ENCODE assay signal across 11 cellular contexts in genomic region chr1:16939386-16940180, GRCh38. TPM values are rescaled to one million over a fixed set of nuclear protein-coding genes. Genes with fewer than 3 reads are reported as not detected.
DNase-seq lines count a peak whose midpoint lies in the region; ATAC-seq, FAIRE-seq and TF ChIP-seq lines count a peak whose summit lies in the region.
"Not testable (repeated sequence)": the region's sequence is repeated elsewhere in the genome, so short reads cannot be mapped to it uniquely, and the experiment has no call there.
"Had no signal": no experiment of that assay in that cellular context is flagged by ENCODE, and none has a peak within 500 bp of the region (broad histone marks: within the 10 kb centered on the region; RNA-seq: fewer than 3 reads in every experiment).

No MANE protein-coding gene starts in this region.

- peak; percentile 27 for DNase-seq in DMS114 treated with DMSO at 0.1 percent for 48 hours (lab: John Stamatoyannopoulos, UW; ENCODE audit: unreplicated experiment)
- DNase-seq in bronchial epithelial cell (ENCODE audit: low read depth); HepG2 (ENCODE audit: low spot score); stimulated activated naive CD8-positive, alpha-beta T cell treated with anti-CD3 and anti-CD28 coated beads, Interleukin-15, Interleukin-2, amounts not matched to agents 100 U/mL and 50 U/mL, for 24 hours: not testable (repeated sequence)
- DNase-seq in glutamatergic neuron = peak; percentile 57
- DNase-seq in neural progenitor cell (ENCODE audit: low spot score) = peak; percentile 31

- not testable (repeated sequence) for H3K9me3 Mint-ChIP-seq in glutamatergic neuron (ENCODE audit: unreplicated experiment); neural progenitor cell

- not testable (repeated sequence) for H3K27ac Mint-ChIP-seq in glutamatergic neuron (ENCODE audit: unreplicated experiment)
- peak overlapping the region; percentile 95 for H3K27ac Mint-ChIP-seq in neural progenitor cell

- not testable (repeated sequence) for TF ChIP-seq POLR2A in HepG2 (IDR thresholded peaks at IDR 0.05; ENCODE audit: insufficient read depth in 1 of 2, low read depth in 2 of 2, low read length in 2 of 2)

- intact Hi-C loops in HepG2 (cut with micrococcal nuclease; ENCODE audit: unreplicated experiment) = not testable (repeated sequence)

- peak; percentile 95 for FAIRE-seq in bronchial epithelial cell (lab: Jason Lieb, UNC)
- not testable (repeated sequence) for FAIRE-seq in HepG2 (lab: Jason Lieb, UNC)

- peak overlapping the region; percentile 72 for H3K27ac ChIP-seq in HUES48 (ENCODE audit: low read depth, low read length)
- H3K27ac ChIP-seq in HepG2 (ENCODE audit: extremely low read length, insufficient read depth, low read length); neural progenitor cell: not testable (repeated sequence)

- BruUV-seq in HepG2 (replicated peaks; lab: Mats Ljungman, UMichigan) = not testable (repeated sequence)

- in situ Hi-C loops in HepG2 (cut with HindIII; ENCODE audit: extremely low pct_ligation_motif_present, low pct_unique_long_range_greater_than_20kb) = not testable (repeated sequence)

- H3K4me1 ChIP-seq in HUES48 (ENCODE audit: control insufficient read depth, insufficient read depth, low read length); HepG2 (ENCODE audit: insufficient read depth, low read length); neural progenitor cell: not testable (repeated sequence)

- not testable (repeated sequence) for TF ChIP-seq EP300 in HepG2 (IDR thresholded peaks at IDR 0.05; ENCODE audit: low read depth in 2 of 2, low read length in 2 of 2); HepG2 (CRISPR knock-in tag; IDR thresholded peaks at IDR 0.05; ENCODE audit: borderline replicate concordance)

- H3K4me2 ChIP-seq in HepG2 (ENCODE audit: low read depth, low read length) = not testable (repeated sequence)
- H3K4me2 ChIP-seq in neural progenitor cell = peak overlapping the region; percentile 60

- not testable (repeated sequence) for H3K27me3 ChIP-seq in HUES48 (ENCODE audit: control insufficient read depth, insufficient read depth, low read length); bronchial epithelial cell (ENCODE audit: control insufficient read depth, insufficient read depth, low read length); HepG2 (ENCODE audit: control insufficient read depth in 1 of 2, insufficient read depth in 2 of 2, low read length in 2 of 2); neural progenitor cell

- H4K20me1 ChIP-seq in HepG2 (ENCODE audit: insufficient read depth, low read length); neural progenitor cell (ENCODE audit: low read depth): not testable (repeated sequence)

- not testable (repeated sequence) for H3K4me3 Mint-ChIP-seq in glutamatergic neuron (ENCODE audit: unreplicated experiment); neural progenitor cell

- POLR2A ChIA-PET in HepG2 (lab: Yijun Ruan, JAX) = not testable (repeated sequence)

- not testable (repeated sequence) for TF ChIP-seq CTCF in bronchial epithelial cell (IDR thresholded peaks at IDR 0.05; ENCODE audit: insufficient read depth, low read length, severe bottlenecking); glutamatergic neuron (IDR thresholded peaks at IDR 0.05; ENCODE audit: partially characterized antibody, unreplicated experiment); HepG2 (CRISPR knock-in tag; IDR thresholded peaks at IDR 0.05); neural progenitor cell (IDR thresholded peaks at IDR 0.05)

- not testable (repeated sequence) for H2AFZ ChIP-seq in HepG2 (ENCODE audit: low read length); neural progenitor cell (replicated peaks)

- H3K4me3 ChIP-seq in HUES48 (ENCODE audit: low read depth, low read length); bronchial epithelial cell (ENCODE audit: low read depth, low read length); HepG2 (replicated peaks in 1 of 3; ENCODE audit: insufficient read depth in 1 of 3, low read depth in 2 of 3, low read length in 3 of 3): not testable (repeated sequence)
- peak overlapping the region; percentile 27 for H3K4me3 ChIP-seq in neural progenitor cell

- H3K9me3 ChIP-seq in HUES48 (ENCODE audit: control insufficient read depth, insufficient read depth, low read length); HepG2 (ENCODE audit: low read length); neural progenitor cell (ENCODE audit: low read depth): not testable (repeated sequence)

- H3K36me3 Mint-ChIP-seq in glutamatergic neuron (ENCODE audit: unreplicated experiment) = not testable (repeated sequence)
- H3K36me3 Mint-ChIP-seq in neural progenitor cell = peaks cover 13% of the 10 kb centered on the region

- H3K79me2 ChIP-seq in HepG2 (ENCODE audit: insufficient read depth, low read length); neural progenitor cell (ENCODE audit: low read depth): not testable (repeated sequence)

- H3K36me3 ChIP-seq in HUES48 (ENCODE audit: control insufficient read depth, insufficient read depth, low read length) = peaks cover 67% of the 10 kb centered on the region
- peaks cover 12% of the 10 kb centered on the region for H3K36me3 ChIP-seq in bronchial epithelial cell (ENCODE audit: control insufficient read depth, insufficient read depth, low read length)
- not testable (repeated sequence) for H3K36me3 ChIP-seq in HepG2 (replicated peaks in 1 of 2; ENCODE audit: control insufficient read depth in 1 of 2, insufficient read depth in 2 of 2, low read length in 2 of 2); neural progenitor cell

- H3K4me1 Mint-ChIP-seq in glutamatergic neuron (ENCODE audit: low read depth, unreplicated experiment); neural progenitor cell: not testable (repeated sequence)

- ATAC-seq in SK-N-SH treated with all-trans-retinoic acid at 6 μM for 48 hours (peak; percentile 67), HepG2 (peak; percentile 45; the same call in 2 of the 3 replicates)
- peak; percentile 16 for ATAC-seq in stimulated activated naive CD8-positive, alpha-beta T cell treated with anti-CD3 and anti-CD28 coated beads, Interleukin-15, Interleukin-2, amounts not matched to agents 100 U/mL and 50 U/mL, for 24 hours

- TF ChIP-seq RAD21 in HepG2 (CRISPR knock-in tag; IDR thresholded peaks at IDR 0.05) = not testable (repeated sequence)

- not testable (repeated sequence) for H3K9ac ChIP-seq in HUES48 (ENCODE audit: low read depth, low read length); HepG2 (ENCODE audit: insufficient read depth, low read depth, low read length); neural progenitor cell

- H3K27me3 Mint-ChIP-seq in glutamatergic neuron (ENCODE audit: unreplicated experiment); neural progenitor cell (ENCODE audit: insufficient read depth, low read depth): not testable (repeated sequence)

- CTCF ChIA-PET in HepG2 (lab: Yijun Ruan, JAX; ENCODE audit: low intra/inter-chr PET ratio, low total read pairs) = not testable (repeated sequence)

- not testable (repeated sequence) for H3F3A ChIP-seq in neural progenitor cell (ENCODE audit: low read depth)

- 97% methylated on average over 27 of the region's 32 CpGs for WGBS in HepG2 (ENCODE audit: low lambda C conversion rate)

RNA-seq across cellular contexts. Expression of gene CROCC, which starts 17.9 kb away (rescaled TPM):
- 16.4 and 20.3 TPM in 2 replicates for total RNA-seq in bronchial epithelial cell
- total RNA-seq in glutamatergic neuron (ENCODE audit: unreplicated experiment) = 50.9 TPM
- 2.6 and 7.8 TPM in 2 replicates for total RNA-seq in HepG2 (2016; rRNA removed; fragmentation: Illumina TruSeq; extraction: Trizol)
- 3.6 and 4.0 TPM in 2 replicates for total RNA-seq in HepG2 (2016; cell fraction: cytosol; rRNA removed; fragmentation: Illumina TruSeq; extraction: Trizol; ENCODE audit: low read depth)
- total RNA-seq in HepG2 (2016; cell fraction: insoluble cytoplasmic fraction; rRNA removed; fragmentation: Illumina TruSeq; extraction: Trizol) = 2.9 and 8.4 TPM in 2 replicates
- total RNA-seq in HepG2 (2016; cell fraction: membrane; rRNA removed; fragmentation: Illumina TruSeq; extraction: Trizol) = 2.6 and 3.1 TPM in 2 replicates
- total RNA-seq in HepG2 (2016; cell fraction: nucleus; rRNA removed; fragmentation: Illumina TruSeq; extraction: Trizol) = 8.6 and 11.9 TPM in 2 replicates
- polyA plus RNA-seq in HepG2 (2011; rRNA removed) = 15.5 and 16.6 TPM in 2 replicates
- polyA plus RNA-seq in HepG2 (2011; cell fraction: cytosol; rRNA removed) = 3.4 and 5.7 TPM in 2 replicates
- polyA plus RNA-seq in HepG2 (2011; cell fraction: nucleus; rRNA removed) = 81.7 and 94.3 TPM in 2 replicates
- polyA plus RNA-seq in HepG2 (2012) = 6.3 and 6.8 TPM in 2 replicates
- 0.84 and 0.97 TPM in 2 replicates for polyA plus RNA-seq in HepG2 (2016; cell fraction: cytosol; fragmentation: Illumina TruSeq; extraction: Trizol; ENCODE audit: low read depth)
- 2.3 and 2.7 TPM in 2 replicates for polyA plus RNA-seq in HepG2 (2016; cell fraction: insoluble cytoplasmic fraction; fragmentation: Illumina TruSeq; extraction: Trizol; ENCODE audit: low read depth)
- polyA plus RNA-seq in HepG2 (2016; cell fraction: membrane; fragmentation: Illumina TruSeq; extraction: Trizol; ENCODE audit: low read depth) = 1.2 and 1.7 TPM in 2 replicates
- polyA plus RNA-seq in HepG2 (2016; cell fraction: nucleus; fragmentation: Illumina TruSeq; extraction: Trizol; ENCODE audit: insufficient read depth, low read depth) = 42.1 and 44.2 TPM in 2 replicates
- polyA minus RNA-seq in HepG2 (2011; rRNA and poly(A)+ RNA removed; ENCODE audit: low replicate concordance) = 18.9 and 23.5 TPM in 2 replicates
- polyA minus RNA-seq in HepG2 (2011; cell fraction: cytosol; rRNA and poly(A)+ RNA removed) = 3.0 and 3.3 TPM in 2 replicates
- 22.1 and 23.3 TPM in 2 replicates for polyA minus RNA-seq in HepG2 (2011; cell fraction: nucleus; rRNA and poly(A)+ RNA removed)
- 15.2 and 76.7 TPM in 2 replicates for total RNA-seq in neural progenitor cell (ENCODE audit: low replicate concordance)

RNA-seq across cellular contexts. Expression of gene MFAP2, which starts 40.8 kb away (rescaled TPM):
- total RNA-seq in bronchial epithelial cell = 7.9 and 23.3 TPM in 2 replicates
- total RNA-seq in glutamatergic neuron (ENCODE audit: unreplicated experiment) = 2.1 TPM
- total RNA-seq in HepG2 (2016; rRNA removed; fragmentation: Illumina TruSeq; extraction: Trizol) = 0.21 and 1.1 TPM in 2 replicates
- 0.40 and 0.62 TPM in 2 replicates for total RNA-seq in HepG2 (2016; cell fraction: cytosol; rRNA removed; fragmentation: Illumina TruSeq; extraction: Trizol; ENCODE audit: low read depth)
- total RNA-seq in HepG2 (2016; cell fraction: insoluble cytoplasmic fraction; rRNA removed; fragmentation: Illumina TruSeq; extraction: Trizol) = 0.27 and 0.93 TPM in 2 replicates
- total RNA-seq in HepG2 (2016; cell fraction: membrane; rRNA removed; fragmentation: Illumina TruSeq; extraction: Trizol) = 0.37 and 0.38 TPM in 2 replicates
- total RNA-seq in HepG2 (2016; cell fraction: nucleus; rRNA removed; fragmentation: Illumina TruSeq; extraction: Trizol) = 0.66 and 1.8 TPM in 2 replicates
- 1.4 and 2.1 TPM in 2 replicates for polyA plus RNA-seq in HepG2 (2011; rRNA removed)
- polyA plus RNA-seq in HepG2 (2011; cell fraction: cytosol; rRNA removed) = 1.5 and 1.8 TPM in 2 replicates
- 3.8 and 4.2 TPM in 2 replicates for polyA plus RNA-seq in HepG2 (2011; cell fraction: nucleus; rRNA removed)
- polyA plus RNA-seq in HepG2 (2012) = 1.1 and 1.6 TPM in 2 replicates
- 1.2 and 1.3 TPM in 2 replicates for polyA plus RNA-seq in HepG2 (2016; cell fraction: cytosol; fragmentation: Illumina TruSeq; extraction: Trizol; ENCODE audit: low read depth)
- 0.25 and 0.36 TPM in 2 replicates for polyA plus RNA-seq in HepG2 (2016; cell fraction: insoluble cytoplasmic fraction; fragmentation: Illumina TruSeq; extraction: Trizol; ENCODE audit: low read depth)
- 0.59 and 0.74 TPM in 2 replicates for polyA plus RNA-seq in HepG2 (2016; cell fraction: membrane; fragmentation: Illumina TruSeq; extraction: Trizol; ENCODE audit: low read depth)
- polyA plus RNA-seq in HepG2 (2016; cell fraction: nucleus; fragmentation: Illumina TruSeq; extraction: Trizol; ENCODE audit: insufficient read depth, low read depth) = 1.4 and 2.5 TPM in 2 replicates
- polyA minus RNA-seq in HepG2 (2011; rRNA and poly(A)+ RNA removed; ENCODE audit: low replicate concordance) = 1.7 TPM in 1 of 2 replicates, not detected in the other
- polyA minus RNA-seq in HepG2 (2011; cell fraction: cytosol; rRNA and poly(A)+ RNA removed) = 0.62 TPM in 1 of 2 replicates, not detected in the other
- polyA minus RNA-seq in HepG2 (2011; cell fraction: nucleus; rRNA and poly(A)+ RNA removed) = 1.4 TPM in 1 of 2 replicates, not detected in the other
- 68.8 and 160 TPM in 2 replicates for total RNA-seq in neural progenitor cell (ENCODE audit: low replicate concordance)
- total RNA-seq: CD4-positive, alpha-beta memory T cell; OCI-LY7 had no signal
- polyA plus RNA-seq: CD4-positive, alpha-beta memory T cell had no signal

RNA-seq across cellular contexts. Expression of gene RNU1-2, which starts 43.8 kb away (rescaled TPM):
- 2,323 and 5,262 TPM in 2 replicates for total RNA-seq in bronchial epithelial cell
- total RNA-seq in glutamatergic neuron (ENCODE audit: unreplicated experiment) = 3,598 TPM
- total RNA-seq in HepG2 (2016; rRNA removed; fragmentation: Illumina TruSeq; extraction: Trizol) = 859 and 11,018 TPM in 2 replicates
- total RNA-seq in HepG2 (2016; cell fraction: cytosol; rRNA removed; fragmentation: Illumina TruSeq; extraction: Trizol; ENCODE audit: low read depth) = 16,281 and 17,236 TPM in 2 replicates
- total RNA-seq in HepG2 (2016; cell fraction: insoluble cytoplasmic fraction; rRNA removed; fragmentation: Illumina TruSeq; extraction: Trizol) = 1,309 and 10,613 TPM in 2 replicates
- total RNA-seq in HepG2 (2016; cell fraction: membrane; rRNA removed; fragmentation: Illumina TruSeq; extraction: Trizol) = 2,848 and 3,475 TPM in 2 replicates
- total RNA-seq in HepG2 (2016; cell fraction: nucleus; rRNA removed; fragmentation: Illumina TruSeq; extraction: Trizol) = 52,466 and 64,417 TPM in 2 replicates
- polyA plus RNA-seq in HepG2 (2011; rRNA removed) = under 0.01 TPM in 2 replicates
- under 0.01 TPM in 2 replicates for polyA plus RNA-seq in HepG2 (2011; cell fraction: cytosol; rRNA removed)
- under 0.01 TPM in 2 replicates for polyA plus RNA-seq in HepG2 (2011; cell fraction: nucleus; rRNA removed)
- 78.2 TPM in 1 of 2 replicates, not detected in the other for polyA plus RNA-seq in HepG2 (2012)
- polyA plus RNA-seq in HepG2 (2016; cell fraction: cytosol; fragmentation: Illumina TruSeq; extraction: Trizol; ENCODE audit: low read depth) = 27.3 and 44.4 TPM in 2 replicates
- not detected in 2 replicates for polyA plus RNA-seq in HepG2 (2016; cell fraction: insoluble cytoplasmic fraction; fragmentation: Illumina TruSeq; extraction: Trizol; ENCODE audit: low read depth)
- polyA plus RNA-seq in HepG2 (2016; cell fraction: membrane; fragmentation: Illumina TruSeq; extraction: Trizol; ENCODE audit: low read depth) = not detected in 2 replicates
- 32.8 TPM in 1 of 2 replicates, not detected in the other for polyA plus RNA-seq in HepG2 (2016; cell fraction: nucleus; fragmentation: Illumina TruSeq; extraction: Trizol; ENCODE audit: insufficient read depth, low read depth)
- 12,820 and 15,604 TPM in 2 replicates for polyA minus RNA-seq in HepG2 (2011; rRNA and poly(A)+ RNA removed; ENCODE audit: low replicate concordance)
- polyA minus RNA-seq in HepG2 (2011; cell fraction: cytosol; rRNA and poly(A)+ RNA removed) = 90,102 and 105,040 TPM in 2 replicates
- 42,574 and 58,030 TPM in 2 replicates for polyA minus RNA-seq in HepG2 (2011; cell fraction: nucleus; rRNA and poly(A)+ RNA removed)
- total RNA-seq in neural progenitor cell (ENCODE audit: low replicate concordance) = under 0.01 TPM in 2 replicates
- total RNA-seq: M059J had no signal
- polyA plus RNA-seq: CD4-positive, alpha-beta memory T cell had no signal

Comparison
In these comparisons a context has a peak if more than half of its experiments do, and no peak if none do; other contexts are left out.
1. ATAC-seq: peak in every context shown above with its lines; median percentile 67 in SK-N-SH treated with all-trans-retinoic acid at 6 μM for 48 hours; 45 in HepG2; 16 in stimulated activated naive CD8-positive, alpha-beta T cell treated with anti-CD3 and anti-CD28 coated beads, Interleukin-15, Interleukin-2, amounts not matched to agents 100 U/mL and 50 U/mL, for 24 hours.
2. RNA of gene RNU1-2, which starts 43.8 kb away (total RNA-seq): 859 to 64,417 TPM in HepG2, 2,323 to 5,262 TPM in bronchial epithelial cell and 3,598 TPM in glutamatergic neuron (single experiment); under 0.01 TPM in neural progenitor cell; every median in the first group is over 100 times any median in the second.